ENCODE assay signal across 20 cellular contexts in genomic region chr1:245434285-245434684, GRCh38.
DNase-seq lines count a peak whose midpoint lies in the region; ATAC-seq and TF ChIP-seq lines count a peak whose summit lies in the region.
"Had no signal": no experiment of that assay in that cellular context is flagged by ENCODE, and none has a peak within 500 bp of the region (broad histone marks: within the 10 kb centered on the region; RNA-seq: fewer than 3 reads in every experiment).

No MANE protein-coding gene starts in this region.

- H3K4me2 ChIP-seq in DND-41 (ENCODE audit: insufficient read depth, low read length) = no peak overlapping the region

- TF ChIP-seq CTCF in DND-41 (IDR thresholded peaks at IDR 0.05; ENCODE audit: borderline replicate concordance, extremely low read depth, low read length, poor library complexity, severe bottlenecking) (peak; percentile 8), NB4 (IDR thresholded peaks at IDR 0.05; ENCODE audit: low read depth, low read length) (no peak), epithelial cell of proximal tubule (conservative IDR thresholded peaks at IDR 0.05; ENCODE audit: low read depth, low read length) (peak; percentile 20)

- H3K27ac ChIP-seq in DND-41 (ENCODE audit: low read length) = no peak overlapping the region
- H3K27ac ChIP-seq: colonic mucosa, thoracic aorta had no signal

- TF ChIP-seq POLR2A in NB4 (IDR thresholded peaks at IDR 0.05; ENCODE audit: extremely low read depth, insufficient read length) = no peak

- no peak for ATAC-seq in DND-41 (ENCODE audit: insufficient read depth, low read depth)
- ATAC-seq in GM18861 (IDR thresholded peaks at IDR 0.05; ENCODE audit: unreplicated experiment) = no peak
- ATAC-seq: activated CD8-positive, alpha-beta T cell treated with anti-CD3 and anti-CD28 coated beads for 36 hours; activated T-cell treated with anti-CD3 and anti-CD28 coated beads, Interleukin-2, amount 50 U/mL, for 72 hours; Right ventricle myocardium inferior; T-helper 17 cell had no signal

- H3K9ac ChIP-seq in DND-41 (ENCODE audit: low read depth, low read length) = no peak overlapping the region

- no peaks in the 10 kb centered on the region for H3K79me2 ChIP-seq in DND-41 (ENCODE audit: insufficient read depth, low read length)

- H2AFZ ChIP-seq in DND-41 (ENCODE audit: low read depth, low read length) = no peak overlapping the region

- no peaks in the 10 kb centered on the region for H3K36me3 ChIP-seq in DND-41 (ENCODE audit: insufficient read depth, low read length)
- H3K36me3 ChIP-seq: colonic mucosa, HAP-1, thoracic aorta had no signal

- no peaks in the 10 kb centered on the region for H3K4me1 ChIP-seq in DND-41 (ENCODE audit: insufficient read depth, low read length)
- H3K4me1 ChIP-seq: colonic mucosa, HAP-1 had no signal

- H3K9me3 ChIP-seq in DND-41 (ENCODE audit: insufficient read depth, low read length, severe bottlenecking) = no peaks in the 10 kb centered on the region
- H3K9me3 ChIP-seq: colonic mucosa, HAP-1, thoracic aorta had no signal

- H4K20me1 ChIP-seq in DND-41 (ENCODE audit: insufficient read depth, low read length) = no peaks in the 10 kb centered on the region

- DNase-seq in DMS153 (lab: John Stamatoyannopoulos, UW) (peak; percentile 27), DMS153 treated with DMSO at 0.1 percent for 48 hours (lab: John Stamatoyannopoulos, UW; ENCODE audit: unreplicated experiment) (no peak), DND-41 (no peak), NB4 (ENCODE audit: low read depth) (peak; percentile 7), epithelial cell of proximal tubule (ENCODE audit: low read depth) (no peak), SIG-M5 (lab: John Stamatoyannopoulos, UW) (no peak), NCI-H1048 (lab: John Stamatoyannopoulos, UW) (no peak)
- DNase-seq: 8988T; activated CD4-positive, CD25-positive, alpha-beta regulatory T cell; activated CD8-positive, alpha-beta T cell treated with anti-CD3 and anti-CD28 coated beads for 36 hours; activated T-cell treated with anti-CD3 and anti-CD28 coated beads, Interleukin-2, amount 50 U/mL, for 72 hours; colonic mucosa; foreskin melanocyte; Kasumi-1; NCI-H226; T-helper 17 cell had no signal

- H3K4me3 ChIP-seq in DND-41 (ENCODE audit: low read depth in 1 of 2, low read length in 2 of 2) = no peak overlapping the region
- no peak overlapping the region for H3K4me3 ChIP-seq in NB4 (ENCODE audit: low read depth, low read length)
- H3K4me3 ChIP-seq in epithelial cell of proximal tubule (ENCODE audit: low read depth, low read length) = no peak overlapping the region
- H3K4me3 ChIP-seq: colonic mucosa, HAP-1, thoracic aorta had no signal

- H3K27me3 ChIP-seq in DND-41 (ENCODE audit: insufficient read depth, low read length, poor library complexity) = no peaks in the 10 kb centered on the region
- H3K27me3 ChIP-seq: colonic mucosa had no signal

Comparison
In these comparisons a context has a peak if more than half of its experiments do, and no peak if none do; other contexts are left out.
1. DNase-seq: peak in DMS153 (single experiment) and NB4 (single experiment); none in DMS153 treated with DMSO at 0.1 percent for 48 hours (single experiment), DND-41 (single experiment), epithelial cell of proximal tubule (single experiment), SIG-M5 (single experiment) and NCI-H1048 (single experiment).